ENCODE assay signal across 16 cellular contexts in the genomic region with DNA sequence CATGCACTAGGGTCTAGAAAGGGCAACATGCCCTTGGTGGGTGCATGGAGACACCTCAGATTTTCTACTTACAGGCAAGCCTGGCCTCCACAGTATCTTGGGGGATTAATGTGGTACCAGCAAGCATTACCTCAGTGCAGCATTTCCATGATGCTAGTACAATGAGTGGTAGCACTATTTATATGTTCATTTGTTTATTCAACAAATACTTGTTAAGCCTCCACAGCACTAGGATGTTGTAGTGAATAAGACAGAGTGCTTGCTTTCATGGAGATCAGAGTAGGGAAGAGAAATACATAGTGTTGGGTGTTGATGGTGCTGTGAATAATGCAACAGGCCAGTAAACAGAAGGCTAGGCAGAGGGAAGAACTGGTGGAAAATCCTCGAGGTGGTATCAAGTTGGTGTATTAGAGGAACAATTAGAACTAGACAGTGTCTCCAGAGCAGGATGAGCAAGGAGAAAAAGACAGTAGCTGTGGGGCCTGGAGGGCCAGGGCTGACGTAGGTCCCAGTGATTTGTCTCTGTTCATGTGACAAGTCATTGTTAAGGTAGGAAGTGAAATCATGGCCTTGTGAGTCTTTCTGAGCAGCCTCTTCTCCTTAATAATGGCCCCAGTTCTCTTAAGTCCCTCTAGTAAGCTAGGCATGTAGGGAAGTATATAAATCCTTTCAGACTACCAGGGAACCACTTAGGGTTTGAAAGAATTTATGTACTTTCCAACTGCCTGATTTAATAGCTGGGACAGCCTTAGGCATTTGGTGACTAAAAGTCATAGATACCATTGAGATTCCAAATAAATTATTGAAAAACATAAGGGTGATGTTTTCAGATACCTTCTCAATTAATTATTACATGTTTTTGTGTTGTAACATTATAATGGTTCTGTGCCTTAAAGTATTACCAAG.
DNase-seq lines count a peak whose midpoint lies in the region; ATAC-seq lines count a peak whose summit lies in the region.
"Had no signal": no experiment of that assay in that cellular context is flagged by ENCODE, and none has a peak within 500 bp of the region (broad histone marks: within the 10 kb centered on the region; RNA-seq: fewer than 3 reads in every experiment).

No MANE protein-coding gene starts in this region.

- H3K4me1 Mint-ChIP-seq in activated naive CD4-positive, alpha-beta T cell treated with anti-CD3 and anti-CD28 coated beads, Interleukin-2, amount 50 U/mL, for 24 hours: peaks cover 27% of the 10 kb centered on the region
- peaks cover 11% of the 10 kb centered on the region for H3K4me1 Mint-ChIP-seq in activated naive CD4-positive, alpha-beta T cell treated with anti-CD3 and anti-CD28 coated beads for 36 hours (ENCODE audit: low read depth)
- peaks cover 15% of the 10 kb centered on the region for H3K4me1 Mint-ChIP-seq in activated T-helper 17 cell treated with anti-CD3 and anti-CD28 coated beads, Interleukin-2, amount 50 U/mL, for 72 hours

- no peaks in the 10 kb centered on the region for H3K27me3 Mint-ChIP-seq in activated naive CD4-positive, alpha-beta T cell treated with anti-CD3 and anti-CD28 coated beads, Interleukin-2, amount 50 U/mL, for 24 hours
- H3K27me3 Mint-ChIP-seq in activated naive CD4-positive, alpha-beta T cell treated with anti-CD3 and anti-CD28 coated beads for 36 hours (ENCODE audit: low read depth): no peaks in the 10 kb centered on the region
- no peaks in the 10 kb centered on the region for H3K27me3 Mint-ChIP-seq in activated T-helper 17 cell treated with anti-CD3 and anti-CD28 coated beads, Interleukin-2, amount 50 U/mL, for 72 hours

- H3K9me3 Mint-ChIP-seq in activated naive CD4-positive, alpha-beta T cell treated with anti-CD3 and anti-CD28 coated beads, Interleukin-2, amount 50 U/mL, for 24 hours: no peaks in the 10 kb centered on the region
- no peaks in the 10 kb centered on the region for H3K9me3 Mint-ChIP-seq in activated naive CD4-positive, alpha-beta T cell treated with anti-CD3 and anti-CD28 coated beads for 36 hours
- H3K9me3 Mint-ChIP-seq in activated T-helper 17 cell treated with anti-CD3 and anti-CD28 coated beads, Interleukin-2, amount 50 U/mL, for 72 hours: no peaks in the 10 kb centered on the region

- H3K27ac Mint-ChIP-seq in activated naive CD4-positive, alpha-beta T cell treated with anti-CD3 and anti-CD28 coated beads, Interleukin-2, amount 50 U/mL, for 24 hours: peak overlapping the region; percentile 14
- H3K27ac Mint-ChIP-seq in activated naive CD4-positive, alpha-beta T cell treated with anti-CD3 and anti-CD28 coated beads for 36 hours: no peak overlapping the region
- peak overlapping the region; percentile 55 for H3K27ac Mint-ChIP-seq in activated T-helper 17 cell treated with anti-CD3 and anti-CD28 coated beads, Interleukin-2, amount 50 U/mL, for 72 hours

- DNase-seq in activated naive CD4-positive, alpha-beta T cell treated with anti-CD3 and anti-CD28 coated beads for 36 hours: no peak
- DNase-seq in left lobe of liver (ENCODE audit: low spot score) (no peak), NCI-H146 treated with DMSO at 0.1 percent for 48 hours (lab: John Stamatoyannopoulos, UW; ENCODE audit: unreplicated experiment) (no peak), NCI-H510A (lab: John Stamatoyannopoulos, UW) (no peak)
- no peak for DNase-seq in activated CD8-positive, alpha-beta memory T cell treated with anti-CD3 and anti-CD28 coated beads, Interleukin-2, amount 50 U/mL, for 48 hours
- DNase-seq: ACHN, DMS79 treated with DMSO at 0.1 percent for 48 hours, NCI-H1048, NCI-H226, occipital lobe, uterus had no signal

- no peaks in the 10 kb centered on the region for H3K9me3 ChIP-seq in stomach smooth muscle (ENCODE audit: control insufficient read depth in 2 of 2, low read length in 2 of 2)
- H3K9me3 ChIP-seq: adrenal gland, uterus had no signal

- H3K4me3 ChIP-seq in stomach smooth muscle (ENCODE audit: low read length in 2 of 2): peak overlapping the region in 1 of 2 donors; percentile 24
- H3K4me3 ChIP-seq: adrenal gland, uterus had no signal

- H3K4me3 Mint-ChIP-seq in activated naive CD4-positive, alpha-beta T cell treated with anti-CD3 and anti-CD28 coated beads, Interleukin-2, amount 50 U/mL, for 24 hours: no peak overlapping the region
- no peak overlapping the region for H3K4me3 Mint-ChIP-seq in activated naive CD4-positive, alpha-beta T cell treated with anti-CD3 and anti-CD28 coated beads for 36 hours
- H3K4me3 Mint-ChIP-seq in activated T-helper 17 cell treated with anti-CD3 and anti-CD28 coated beads, Interleukin-2, amount 50 U/mL, for 72 hours: no peak overlapping the region

- intact Hi-C loops in activated naive CD4-positive, alpha-beta T cell treated with anti-CD3 and anti-CD28 coated beads for 36 hours (cut with micrococcal nuclease): no loop called here

- peaks cover 16% of the 10 kb centered on the region for H3K4me1 ChIP-seq in stomach smooth muscle (ENCODE audit: control insufficient read depth, insufficient read depth, low read length)

- no peaks in the 10 kb centered on the region for H3K27me3 ChIP-seq in stomach smooth muscle (ENCODE audit: control insufficient read depth in 1 of 2, insufficient read depth in 2 of 2, low read length in 2 of 2)
- H3K27me3 ChIP-seq: adrenal gland, uterus had no signal

- H3K36me3 ChIP-seq in stomach smooth muscle (ENCODE audit: control insufficient read depth in 2 of 2, insufficient read depth in 2 of 2, low read length in 2 of 2): peaks cover 0 to 2% of the 10 kb centered on the region in 2 donors
- H3K36me3 ChIP-seq: adrenal gland, uterus had no signal

- H3K27ac ChIP-seq in stomach smooth muscle (ENCODE audit: low read length): peak overlapping the region; percentile 18
- H3K27ac ChIP-seq: uterus had no signal

- H3K9ac ChIP-seq in stomach smooth muscle (ENCODE audit: low read length in 2 of 2): no peak overlapping the region

- no peak for ATAC-seq in activated T-helper 17 cell treated with anti-CD3 and anti-CD28 coated beads, Interleukin-2, amount 50 U/mL, for 72 hours (replicated peaks)
- ATAC-seq in left lobe of liver: peak; percentile 44
- ATAC-seq: Panc1 had no signal

- CTCF ChIA-PET in activated naive CD4-positive, alpha-beta T cell treated with anti-CD3 and anti-CD28 coated beads for 36 hours (lab: Charles Lee): interaction anchor here (0.6 to 7.6 kb wide), 4 partner anchors 142 to 248 kb away, joined by 3 to 160 read pairs (median 6); partner anchors contain the start of gene AFF1

- peaks cover 8% of the 10 kb centered on the region for H3K36me3 Mint-ChIP-seq in activated naive CD4-positive, alpha-beta T cell treated with anti-CD3 and anti-CD28 coated beads, Interleukin-2, amount 50 U/mL, for 24 hours
- peaks cover 12% of the 10 kb centered on the region for H3K36me3 Mint-ChIP-seq in activated naive CD4-positive, alpha-beta T cell treated with anti-CD3 and anti-CD28 coated beads for 36 hours (ENCODE audit: low read depth)
- H3K36me3 Mint-ChIP-seq in activated T-helper 17 cell treated with anti-CD3 and anti-CD28 coated beads, Interleukin-2, amount 50 U/mL, for 72 hours (ENCODE audit: low read depth): peaks cover 55% of the 10 kb centered on the region
